Comparison of ENCODE assay signal across 1 cellular context in genomic region chr2:226659416-226659815, GRCh38.
TF ChIP-seq lines count a peak whose summit lies in the region.

No MANE protein-coding gene starts in this region.

TF ChIP-seq in HEK293, 187 proteins besides CTCF, POLR2A, EP300 and RAD21 (continued from another document):
- TF ChIP-seq, protein P1, sequence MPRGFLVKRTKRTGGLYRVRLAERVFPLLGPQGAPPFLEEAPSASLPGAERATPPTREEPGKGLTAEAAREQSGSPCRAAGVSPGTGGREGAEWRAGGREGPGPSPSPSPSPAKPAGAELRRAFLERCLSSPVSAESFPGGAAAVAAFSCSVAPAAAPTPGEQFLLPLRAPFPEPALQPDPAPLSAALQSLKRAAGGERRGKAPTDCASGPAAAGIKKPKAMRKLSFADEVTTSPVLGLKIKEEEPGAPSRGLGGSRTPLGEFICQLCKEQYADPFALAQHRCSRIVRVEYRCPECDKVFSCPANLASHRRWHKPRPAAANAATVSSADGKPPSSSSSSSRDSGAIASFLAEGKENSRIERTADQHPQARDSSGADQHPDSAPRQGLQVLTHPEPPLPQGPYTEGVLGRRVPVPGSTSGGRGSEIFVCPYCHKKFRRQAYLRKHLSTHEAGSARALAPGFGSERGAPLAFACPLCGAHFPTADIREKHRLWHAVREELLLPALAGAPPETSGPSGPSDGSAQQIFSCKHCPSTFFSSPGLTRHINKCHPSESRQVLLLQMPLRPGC (tag by site-specific recombination; IDR thresholded peaks at IDR 0.05) = no peak
- TF ChIP-seq ZNF501 (tag by site-specific recombination; IDR thresholded peaks at IDR 0.05) (no peak), ZNF10 (tag by site-specific recombination; IDR thresholded peaks at IDR 0.05) (no peak), ZNF521 (tag by site-specific recombination; IDR thresholded peaks at IDR 0.05) (no peak), ZNF596 (tag by site-specific recombination; IDR thresholded peaks at IDR 0.05) (no peak), ZBTB48 (tag by site-specific recombination; IDR thresholded peaks at IDR 0.05) (no peak), ZIC2 (tag by site-specific recombination; IDR thresholded peaks at IDR 0.05) (no peak), YY1 (tag by site-specific recombination; IDR thresholded peaks at IDR 0.05) (no peak)
